In the genomic region with DNA sequence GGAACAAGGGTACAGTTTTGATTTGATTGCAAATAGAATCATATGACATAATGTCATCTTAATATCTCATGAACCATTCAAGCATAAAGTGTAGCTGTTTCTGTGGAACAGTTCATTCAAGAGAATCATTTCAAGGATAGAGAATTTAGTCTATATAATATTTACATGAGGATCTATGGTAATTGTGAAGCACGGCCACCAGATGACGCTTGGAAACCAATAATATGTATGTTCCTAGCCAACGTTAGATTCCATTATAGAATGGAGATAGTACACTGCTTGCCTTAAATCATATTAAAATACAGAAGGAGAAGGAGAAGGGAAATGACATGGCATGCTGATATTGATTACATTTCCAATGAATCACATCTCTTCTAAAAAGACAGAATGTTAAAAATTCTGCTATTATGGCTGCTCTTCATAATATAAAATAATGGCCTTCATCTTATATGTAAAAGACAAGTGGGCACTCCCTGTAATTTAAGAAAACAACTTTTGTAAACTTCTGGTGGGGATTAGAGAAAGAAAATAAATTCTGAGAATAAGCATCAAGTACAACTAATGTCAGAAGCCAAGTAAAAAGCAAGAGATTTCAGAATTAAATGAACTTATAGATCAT, we compare ENCODE assay signal across 2 cellular contexts.
TF ChIP-seq lines count a peak whose summit lies in the region.

No MANE protein-coding gene starts in this region.

TF ChIP-seq in SK-N-SH treated with all-trans-retinoic acid at 6 μM for 48 hours, 23 proteins besides CTCF, POLR2A, EP300 and RAD21 (continued from another document):
- TF ChIP-seq RARB (CRISPR knock-in tag; IDR thresholded peaks at IDR 0.05), result no peak

TF ChIP-seq in liver, 16 proteins besides CTCF, POLR2A, EP300 and RAD21 (continued from another document):
- TF ChIP-seq TAF1 (conservative IDR thresholded peaks at IDR 0.05) (no peak), HNF4A (conservative IDR thresholded peaks at IDR 0.05) (no peak), RXRA (IDR thresholded peaks at IDR 0.05) (no peak)
- TF ChIP-seq, protein P1, sequence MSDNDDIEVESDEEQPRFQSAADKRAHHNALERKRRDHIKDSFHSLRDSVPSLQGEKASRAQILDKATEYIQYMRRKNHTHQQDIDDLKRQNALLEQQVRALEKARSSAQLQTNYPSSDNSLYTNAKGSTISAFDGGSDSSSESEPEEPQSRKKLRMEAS (IDR thresholded peaks at IDR 0.05), result no peak
- TF ChIP-seq, protein P2, sequence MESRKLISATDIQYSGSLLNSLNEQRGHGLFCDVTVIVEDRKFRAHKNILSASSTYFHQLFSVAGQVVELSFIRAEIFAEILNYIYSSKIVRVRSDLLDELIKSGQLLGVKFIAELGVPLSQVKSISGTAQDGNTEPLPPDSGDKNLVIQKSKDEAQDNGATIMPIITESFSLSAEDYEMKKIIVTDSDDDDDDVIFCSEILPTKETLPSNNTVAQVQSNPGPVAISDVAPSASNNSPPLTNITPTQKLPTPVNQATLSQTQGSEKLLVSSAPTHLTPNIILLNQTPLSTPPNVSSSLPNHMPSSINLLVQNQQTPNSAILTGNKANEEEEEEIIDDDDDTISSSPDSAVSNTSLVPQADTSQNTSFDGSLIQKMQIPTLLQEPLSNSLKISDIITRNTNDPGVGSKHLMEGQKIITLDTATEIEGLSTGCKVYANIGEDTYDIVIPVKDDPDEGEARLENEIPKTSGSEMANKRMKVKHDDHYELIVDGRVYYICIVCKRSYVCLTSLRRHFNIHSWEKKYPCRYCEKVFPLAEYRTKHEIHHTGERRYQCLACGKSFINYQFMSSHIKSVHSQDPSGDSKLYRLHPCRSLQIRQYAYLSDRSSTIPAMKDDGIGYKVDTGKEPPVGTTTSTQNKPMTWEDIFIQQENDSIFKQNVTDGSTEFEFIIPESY (IDR thresholded peaks at IDR 0.05), result no peak
